9 cellular contexts compared by ENCODE assay signal in the genomic region with DNA sequence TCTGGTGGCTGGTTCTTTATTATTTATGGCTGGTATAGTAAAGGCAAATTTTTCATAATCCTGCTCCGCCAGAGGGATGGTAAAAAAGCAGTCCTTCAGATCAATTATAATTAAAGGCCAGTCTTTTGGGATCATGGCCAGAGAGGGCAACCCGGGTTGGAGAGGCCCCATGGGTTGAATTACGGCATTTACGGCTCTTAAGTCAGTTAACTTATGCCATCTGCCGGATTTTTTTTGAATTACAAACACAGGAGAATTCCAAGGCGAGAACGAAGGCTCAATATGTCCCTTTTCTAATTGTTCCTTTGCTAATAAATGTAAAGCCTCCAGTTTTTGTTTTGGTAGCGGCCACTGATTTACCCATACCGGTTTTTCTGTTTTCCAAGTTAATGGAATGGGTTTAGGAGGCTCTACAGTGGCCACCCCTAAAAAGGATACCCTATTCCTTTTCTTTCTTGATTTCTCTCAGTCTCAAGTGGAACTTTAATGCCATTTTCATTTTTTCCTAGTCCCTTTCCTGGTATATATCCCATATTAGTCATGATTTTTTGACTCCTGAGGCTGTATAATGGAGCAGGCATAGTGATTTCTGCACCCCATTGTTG. TPM values are rescaled to one million over a fixed set of nuclear protein-coding genes. Genes with fewer than 3 reads are reported as not detected.
A peak's percentile ranks its signal among the peaks of the same experiment; 100 is the strongest.
DNase-seq lines count a peak whose midpoint lies in the region; ATAC-seq and TF ChIP-seq lines count a peak whose summit lies in the region.
"Not testable (repeated sequence)": the region's sequence is repeated elsewhere in the genome, so short reads cannot be mapped to it uniquely, and the experiment has no call there.
"Had no signal": no experiment of that assay in that cellular context is flagged by ENCODE, and none has a peak within 500 bp of the region (broad histone marks: within the 10 kb centered on the region; RNA-seq: fewer than 3 reads in every experiment).

No MANE protein-coding gene starts in this region.

- not testable (repeated sequence) for H3K4me3 ChIP-seq in AG09309 (ENCODE audit: control insufficient read depth, low read depth, low read length); GM12864 (ENCODE audit: low read depth, low read length)

- POLR2A ChIA-PET in activated CD4-positive, alpha-beta T cell treated with anti-CD3 and anti-CD28 coated beads for 36 hours (lab: Charles Lee) = not testable (repeated sequence)

- H3K27me3 Mint-ChIP-seq in activated CD4-positive, alpha-beta T cell treated with anti-CD3 and anti-CD28 coated beads for 36 hours; progenitor cell of endocrine pancreas: not testable (repeated sequence)

- not testable (repeated sequence) for H3K36me3 Mint-ChIP-seq in activated CD4-positive, alpha-beta T cell treated with anti-CD3 and anti-CD28 coated beads for 36 hours (ENCODE audit: low read depth); progenitor cell of endocrine pancreas (ENCODE audit: insufficient read depth)

- not testable (repeated sequence) for ATAC-seq in activated CD4-positive, alpha-beta T cell treated with anti-CD3 and anti-CD28 coated beads for 36 hours

- DNase-seq in AG09309 (ENCODE audit: low read depth); GM12864 (ENCODE audit: low read depth); progenitor cell of endocrine pancreas (ENCODE audit: low spot score, unreplicated experiment): not testable (repeated sequence)
- DNase-seq in NCI-H1105 (lab: John Stamatoyannopoulos, UW) = peak; percentile 47
- peak; percentile 28 for DNase-seq in NOMO-1 treated with DMSO at 0.1 percent for 48 hours (lab: John Stamatoyannopoulos, UW; ENCODE audit: unreplicated experiment)
- peak; percentile 29 for DNase-seq in activated CD4-positive, alpha-beta T cell treated with anti-CD3 and anti-CD28 coated beads for 36 hours
- peak; percentile 26 for DNase-seq in effector CD4-positive, alpha-beta T cell
- peak; percentile 47 for DNase-seq in iris pigment epithelial cell (ENCODE audit: low read depth)

- H3K9me3 Mint-ChIP-seq in activated CD4-positive, alpha-beta T cell treated with anti-CD3 and anti-CD28 coated beads for 36 hours (ENCODE audit: low read depth); progenitor cell of endocrine pancreas (ENCODE audit: low read depth): not testable (repeated sequence)

- H3K4me1 Mint-ChIP-seq in activated CD4-positive, alpha-beta T cell treated with anti-CD3 and anti-CD28 coated beads for 36 hours = not testable (repeated sequence)
- peaks cover 30% of the 10 kb centered on the region for H3K4me1 Mint-ChIP-seq in progenitor cell of endocrine pancreas (ENCODE audit: low read depth)

- CTCF ChIA-PET in activated CD4-positive, alpha-beta T cell treated with anti-CD3 and anti-CD28 coated beads for 36 hours (lab: Charles Lee) = interaction anchor here (0.7 to 2.1 kb wide), 6 partner anchors 12 to 39 kb away, joined by 3 to 48 read pairs (median 6); a partner anchor contains a TSS

- H3K4me3 Mint-ChIP-seq in activated CD4-positive, alpha-beta T cell treated with anti-CD3 and anti-CD28 coated beads for 36 hours; progenitor cell of endocrine pancreas (ENCODE audit: low read depth): not testable (repeated sequence)

- H3K27ac Mint-ChIP-seq in activated CD4-positive, alpha-beta T cell treated with anti-CD3 and anti-CD28 coated beads for 36 hours; progenitor cell of endocrine pancreas: not testable (repeated sequence)

- intact Hi-C loops in activated CD4-positive, alpha-beta T cell treated with anti-CD3 and anti-CD28 coated beads for 36 hours (cut with DNase I, micrococcal nuclease) = loop anchor here (1.0 to 5.0 kb wide), 3 partner anchors 38 to 207 kb away; no protein-coding TSS in a partner anchor

- peak; percentile 31 for TF ChIP-seq CTCF in AG09309 (IDR thresholded peaks at IDR 0.05; ENCODE audit: control insufficient read depth, insufficient read depth, low read depth, low read length, missing control alignments)
- TF ChIP-seq CTCF in GM12864 (IDR thresholded peaks at IDR 0.05; ENCODE audit: low read depth, low read length, missing control alignments) = peak; percentile 27
- peak; percentile 61 for TF ChIP-seq CTCF in progenitor cell of endocrine pancreas (IDR thresholded peaks at IDR 0.05; ENCODE audit: unreplicated experiment)

RNA-seq across cellular contexts. Expression of a gene that starts 40.3 kb away (rescaled TPM):
- not detected for total RNA-seq in activated CD4-positive, alpha-beta T cell treated with anti-CD3 and anti-CD28 coated beads for 36 hours
- total RNA-seq in progenitor cell of endocrine pancreas = 1.9 and 3.1 TPM in 2 replicates
- total RNA-seq: T-helper 1 cell treated with Interleukin-12 subunit alpha and Interleukin-12 subunit beta and Interleukin-4 antibody, amounts not matched to agents 30 ng/mL and 1 ng/mL, for 36 hours had no signal

RNA-seq across cellular contexts. Expression of a gene that starts 41.3 kb away (rescaled TPM):
- 1 to 10 TPM; 1.2 to 1.3 TPM for total RNA-seq in activated CD4-positive, alpha-beta T cell treated with anti-CD3 and anti-CD28 coated beads for 36 hours
- total RNA-seq in progenitor cell of endocrine pancreas = 41.6 and 45.2 TPM in 2 replicates

Comparison
In these comparisons a context has a peak if more than half of its experiments do, and no peak if none do; other contexts are left out.
1. RNA of a gene that starts 41.3 kb away (total RNA-seq): 41.6 to 45.2 TPM in progenitor cell of endocrine pancreas; 1.2 to 1.3 TPM in activated CD4-positive, alpha-beta T cell treated with anti-CD3 and anti-CD28 coated beads for 36 hours; every median in the first group is over 10 times any median in the second.
2. Peak in every context shown above with its lines, with median percentiles within 50 percentile points of each other: CTCF ChIP-seq.